In the genomic region with DNA sequence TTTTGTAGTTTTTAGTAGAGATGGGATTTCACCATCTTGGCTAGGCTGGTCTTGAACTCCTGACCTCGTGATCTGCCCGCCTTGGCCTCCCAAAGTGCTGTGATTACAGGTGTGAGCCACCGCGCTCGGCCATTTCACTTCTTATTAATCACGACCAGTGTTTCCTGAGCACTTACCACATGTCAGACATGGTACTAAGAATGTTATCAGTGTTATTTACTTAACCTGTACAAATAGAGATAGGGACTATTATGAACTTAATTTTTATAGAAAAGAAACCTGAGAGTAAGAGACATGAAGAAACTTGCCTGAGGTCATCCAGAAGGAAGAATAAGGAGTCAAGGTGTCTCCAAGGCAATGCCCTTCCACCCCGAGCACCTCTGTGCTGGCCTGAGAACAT, we compare ENCODE assay signal across 1 cellular context.
TF ChIP-seq lines count a peak whose summit lies in the region.

No MANE protein-coding gene starts in this region.

TF ChIP-seq in HCT116, 20 proteins besides CTCF, POLR2A, EP300 and RAD21:
- TF ChIP-seq YY1 (IDR thresholded peaks at IDR 0.05; ENCODE audit: extremely low read depth, insufficient replicate concordance, low read depth, low read length) (no peak), EGR1 (IDR thresholded peaks at IDR 0.05; ENCODE audit: low read depth) (no peak)
- TF ChIP-seq, protein P1, sequence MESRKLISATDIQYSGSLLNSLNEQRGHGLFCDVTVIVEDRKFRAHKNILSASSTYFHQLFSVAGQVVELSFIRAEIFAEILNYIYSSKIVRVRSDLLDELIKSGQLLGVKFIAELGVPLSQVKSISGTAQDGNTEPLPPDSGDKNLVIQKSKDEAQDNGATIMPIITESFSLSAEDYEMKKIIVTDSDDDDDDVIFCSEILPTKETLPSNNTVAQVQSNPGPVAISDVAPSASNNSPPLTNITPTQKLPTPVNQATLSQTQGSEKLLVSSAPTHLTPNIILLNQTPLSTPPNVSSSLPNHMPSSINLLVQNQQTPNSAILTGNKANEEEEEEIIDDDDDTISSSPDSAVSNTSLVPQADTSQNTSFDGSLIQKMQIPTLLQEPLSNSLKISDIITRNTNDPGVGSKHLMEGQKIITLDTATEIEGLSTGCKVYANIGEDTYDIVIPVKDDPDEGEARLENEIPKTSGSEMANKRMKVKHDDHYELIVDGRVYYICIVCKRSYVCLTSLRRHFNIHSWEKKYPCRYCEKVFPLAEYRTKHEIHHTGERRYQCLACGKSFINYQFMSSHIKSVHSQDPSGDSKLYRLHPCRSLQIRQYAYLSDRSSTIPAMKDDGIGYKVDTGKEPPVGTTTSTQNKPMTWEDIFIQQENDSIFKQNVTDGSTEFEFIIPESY (IDR thresholded peaks at IDR 0.05; ENCODE audit: extremely low read depth, insufficient replicate concordance, low read length): no peak
